8 cellular contexts compared by ENCODE assay signal in the genomic region with DNA sequence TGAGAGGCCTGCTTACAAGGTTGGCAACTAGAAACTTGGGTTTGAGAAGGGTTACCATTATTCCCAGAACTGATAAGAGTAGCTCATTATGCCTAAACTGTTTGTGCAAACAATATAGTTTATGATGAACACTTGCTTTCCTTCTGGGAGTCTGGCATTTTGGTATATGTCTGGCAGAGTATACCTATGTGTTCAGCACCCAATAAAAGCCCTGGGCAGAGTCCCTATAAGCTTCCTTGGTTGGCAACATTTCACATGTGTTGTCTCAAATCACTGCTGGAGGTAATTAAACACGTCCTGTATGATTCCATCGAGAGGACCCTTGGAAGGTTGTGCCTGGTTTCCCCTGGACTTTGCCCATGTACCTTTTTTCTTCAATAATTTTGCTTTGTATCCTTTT. TPM values are rescaled to one million over a fixed set of nuclear protein-coding genes. Genes with fewer than 3 reads are reported as not detected.
"Had no signal": no experiment of that assay in that cellular context is flagged by ENCODE, and none has a peak within 500 bp of the region (broad histone marks: within the 10 kb centered on the region; RNA-seq: fewer than 3 reads in every experiment).

No MANE protein-coding gene starts in this region.

- DNase-seq: GDM1, GF-D8 had no signal

- FAIRE-seq: G401.6, GM12878, GM12891, GM18507, GM19239 had no signal

- ATAC-seq: GM12878 had no signal

- H3K4me3 ChIP-seq: GM12878 had no signal

RNA-seq across cellular contexts. Expression of gene DMRTA2, which starts 39.7 kb away (rescaled TPM):
- total RNA-seq: G401, GM12878 had no signal
- polyA plus RNA-seq: GM12878 had no signal
